14 cellular contexts compared by ENCODE assay signal in the genomic region with DNA sequence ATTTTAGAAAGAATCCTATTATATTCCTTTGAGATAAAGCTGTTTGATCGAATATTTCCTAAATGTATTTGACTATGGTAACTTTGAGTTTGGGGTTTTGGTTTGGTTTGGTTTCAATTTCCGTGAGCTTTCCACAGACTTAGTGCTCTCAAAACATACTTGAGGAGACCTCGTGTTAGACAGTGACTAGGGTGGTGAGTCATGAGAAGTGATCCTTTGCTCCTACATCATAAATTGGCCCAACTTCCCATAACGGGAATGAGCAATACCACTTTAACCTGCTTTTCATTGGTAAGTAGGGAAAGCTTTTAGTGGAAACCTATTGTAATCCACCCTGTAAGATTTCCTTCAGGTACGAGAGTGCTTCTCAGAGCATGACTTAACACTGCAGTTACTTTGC. TPM values are rescaled to one million over a fixed set of nuclear protein-coding genes. Genes with fewer than 3 reads are reported as not detected.
A peak's percentile ranks its signal among the peaks of the same experiment; 100 is the strongest.
DNase-seq lines count a peak whose midpoint lies in the region; ATAC-seq, FAIRE-seq and TF ChIP-seq lines count a peak whose summit lies in the region.
"Had no signal": no experiment of that assay in that cellular context is flagged by ENCODE, and none has a peak within 500 bp of the region (broad histone marks: within the 10 kb centered on the region; RNA-seq: fewer than 3 reads in every experiment).

No MANE protein-coding gene starts in this region.

- no peak for FAIRE-seq in A549 (lab: Jason Lieb, UNC)
- FAIRE-seq: GM18507, pancreas had no signal

- WGBS in A549 (ENCODE audit: missing lambda C conversion rate) = 48% methylated on average over 5 of the region's 5 CpGs

- H3K27me3 ChIP-seq in RWPE2 (ENCODE audit: insufficient read depth, poor library complexity, severe bottlenecking) (no peaks in the 10 kb centered on the region), vagina (no peaks in the 10 kb centered on the region)
- H3K27me3 ChIP-seq: pancreas had no signal

- intact Hi-C loops in left colon (cut with DNase I, micrococcal nuclease) = no loop called here
- intact Hi-C loops in vagina (cut with DNase I) = no loop called here

- DNase-seq in A549 (ENCODE audit: low read depth in 1 of 2, low spot score in 1 of 2) = peak in 1 of 2 experiments; percentile 40
- DNase-seq in H4 (ENCODE audit: low spot score) = peak; percentile 60
- no peak for DNase-seq in RWPE2 (ENCODE audit: low spot score)
- DNase-seq in fibroblast of the conjunctiva (ENCODE audit: low read depth) = peak; percentile 31
- DNase-seq in NCI-H345 treated with DMSO at 0.1 percent for 48 hours (lab: John Stamatoyannopoulos, UW; ENCODE audit: unreplicated experiment) = no peak
- DNase-seq in left colon = no peak
- DNase-seq in vagina (ENCODE audit: extremely low spot score in 2 of 2) = no peak
- DNase-seq in occipital lobe (lab: John Stamatoyannopoulos, UW) = no peak
- DNase-seq: activated CD4-positive, alpha-beta T cell treated with anti-CD3 and anti-CD28 coated beads, Interleukin-2, amount 50 U/mL, for 4 hours; AML-193; GOT3; NCI-H2227 treated with DMSO at 0.1 percent for 48 hours; pancreas had no signal

- no peaks in the 10 kb centered on the region for H3K9me3 ChIP-seq in A549
- no peaks in the 10 kb centered on the region for H3K9me3 ChIP-seq in RWPE2 (ENCODE audit: severe bottlenecking)
- no peaks in the 10 kb centered on the region for H3K9me3 ChIP-seq in vagina
- H3K9me3 ChIP-seq: pancreas had no signal

- no peaks in the 10 kb centered on the region for H3K36me3 ChIP-seq in RWPE2 (ENCODE audit: low read depth)
- no peaks in the 10 kb centered on the region for H3K36me3 ChIP-seq in vagina
- H3K36me3 ChIP-seq: pancreas had no signal

- no peak for TF ChIP-seq CTCF in A549 (IDR thresholded peaks at IDR 0.05)
- TF ChIP-seq CTCF in RWPE2 (IDR thresholded peaks at IDR 0.05; ENCODE audit: poor library complexity, severe bottlenecking) = no peak
- no peak for TF ChIP-seq CTCF in vagina (IDR thresholded peaks at IDR 0.05)

- peak overlapping the region; percentile 20; the same call in 1 of the 3 replicates for H3K4me2 ChIP-seq in A549

- H3K27ac ChIP-seq in A549 (no peak overlapping the region), RWPE2 (ENCODE audit: poor library complexity, severe bottlenecking) (peak overlapping the region; percentile 9), vagina (no peak overlapping the region)
- H3K27ac ChIP-seq: pancreas had no signal

- CTCF ChIA-PET in A549 (lab: Yijun Ruan, JAX) = no interaction called here

- POLR2A ChIA-PET in A549 (lab: Yijun Ruan, JAX) = no interaction called here

- H3K4me1 ChIP-seq in A549 (peaks cover 14% of the 10 kb centered on the region), RWPE2 (ENCODE audit: insufficient read depth, poor library complexity, severe bottlenecking) (peaks cover 9% of the 10 kb centered on the region), vagina (peaks cover 16% of the 10 kb centered on the region)

- H3K4me3 ChIP-seq in A549 = no peak overlapping the region
- no peak overlapping the region for H3K4me3 ChIP-seq in RWPE2 (ENCODE audit: severe bottlenecking)
- no peak overlapping the region for H3K4me3 ChIP-seq in vagina
- H3K4me3 ChIP-seq: pancreas had no signal

- TF ChIP-seq POLR2A in A549 (IDR thresholded peaks at IDR 0.05; ENCODE audit: low read length) (no peak), vagina (IDR thresholded peaks at IDR 0.05) (no peak)

- ATAC-seq in A549 = no peak
- peak; percentile 31; the same call in 1 of the 3 replicates for ATAC-seq in RWPE2 (ENCODE audit: low read depth)
- ATAC-seq in left colon = no peak
- ATAC-seq: pancreas had no signal

- TF ChIP-seq EP300 in A549 (IDR thresholded peaks at IDR 0.05) = no peak

- TF ChIP-seq RAD21 in A549 (conservative IDR thresholded peaks at IDR 0.05 in 1 of 2, IDR thresholded peaks at IDR 0.05 in 1 of 2) = no peak

TF ChIP-seq in A549, 52 proteins besides CTCF, POLR2A, EP300 and RAD21:
- TF ChIP-seq FOSL2 (IDR thresholded peaks at IDR 0.05) (no peak), FOSL2 (CRISPR knock-in tag; IDR thresholded peaks at IDR 0.05) (peak; percentile 45), TP53 (CRISPR knock-in tag; IDR thresholded peaks at IDR 0.05) (no peak)
TF ChIP-seq in A549: peak in this region for 1.

RNA-seq across cellular contexts. Expression of a gene that starts 3.8 kb away (rescaled TPM):
- polyA plus RNA-seq in A549 (2011; rRNA removed) (8.1 and 8.8 TPM in 2 replicates), A549 (2017; fragmentation: RNase III; extraction: RNeasy Plus Mini Kit Qiagen cat#74134 plus additional on column Dnase treatment) (4.7 to 5.3 TPM (median 5.1 TPM) in 3 replicates)
- 2.0 and 2.2 TPM in 2 replicates for polyA plus RNA-seq in A549 (2012; cell fraction: cytosol; rRNA removed)
- polyA plus RNA-seq in A549 (2012; cell fraction: nucleus; rRNA removed) = 3.1 and 3.2 TPM in 2 replicates
- polyA minus RNA-seq in A549 (2011; rRNA and poly(A)+ RNA removed) = 7.8 and 8.6 TPM in 2 replicates
- 0.08 TPM in 1 of 2 replicates, not detected in the other for total RNA-seq in H4 (2014; rRNA removed; shearing (Covaris generic))
- total RNA-seq in left colon (10 to 100 TPM; 51.1 to 54.6 TPM), vagina (7.6 TPM), occipital lobe (0.31 TPM)

Comparison
In these comparisons a context has a peak if more than half of its experiments do, and no peak if none do; other contexts are left out.
1. DNase-seq: peak in H4 (single experiment) and fibroblast of the conjunctiva (single experiment); none in RWPE2 (single experiment), NCI-H345 treated with DMSO at 0.1 percent for 48 hours (single experiment), left colon (0 of 2), vagina (0 of 2) and occipital lobe (single experiment).